Comparison of ENCODE assay signal across 29 cellular contexts in genomic region chr16:24845726-24846547, GRCh38. TPM values are rescaled to one million over a fixed set of nuclear protein-coding genes. Genes with fewer than 3 reads are reported as not detected.
DNase-seq lines count a peak whose midpoint lies in the region; ATAC-seq, FAIRE-seq and TF ChIP-seq lines count a peak whose summit lies in the region.
"Had no signal": no experiment of that assay in that cellular context is flagged by ENCODE, and none has a peak within 500 bp of the region (broad histone marks: within the 10 kb centered on the region; RNA-seq: fewer than 3 reads in every experiment).

A gene with protein sequence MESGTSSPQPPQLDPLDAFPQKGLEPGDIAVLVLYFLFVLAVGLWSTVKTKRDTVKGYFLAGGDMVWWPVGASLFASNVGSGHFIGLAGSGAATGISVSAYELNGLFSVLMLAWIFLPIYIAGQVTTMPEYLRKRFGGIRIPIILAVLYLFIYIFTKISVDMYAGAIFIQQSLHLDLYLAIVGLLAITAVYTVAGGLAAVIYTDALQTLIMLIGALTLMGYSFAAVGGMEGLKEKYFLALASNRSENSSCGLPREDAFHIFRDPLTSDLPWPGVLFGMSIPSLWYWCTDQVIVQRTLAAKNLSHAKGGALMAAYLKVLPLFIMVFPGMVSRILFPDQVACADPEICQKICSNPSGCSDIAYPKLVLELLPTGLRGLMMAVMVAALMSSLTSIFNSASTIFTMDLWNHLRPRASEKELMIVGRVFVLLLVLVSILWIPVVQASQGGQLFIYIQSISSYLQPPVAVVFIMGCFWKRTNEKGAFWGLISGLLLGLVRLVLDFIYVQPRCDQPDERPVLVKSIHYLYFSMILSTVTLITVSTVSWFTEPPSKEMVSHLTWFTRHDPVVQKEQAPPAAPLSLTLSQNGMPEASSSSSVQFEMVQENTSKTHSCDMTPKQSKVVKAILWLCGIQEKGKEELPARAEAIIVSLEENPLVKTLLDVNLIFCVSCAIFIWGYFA (plus strand): TSS chr16:24845963. CDS start chr16:24858644, 12,681 bp downstream.

- H3K27ac ChIP-seq in Peyer's patch (peak within 1 kb of the TSS in 3 of 4 donors; percentile 63 to 89 (median 79)), small intestine (ENCODE audit: low read depth in 1 of 2, low read length in 1 of 2) (peak within 1 kb of the TSS; percentile 71 to 81), suprapubic skin (no peak within 1 kb of the TSS)
- H3K27ac ChIP-seq: adrenal gland; BLaER1 treated with 17β-estradiol and CSF1 and Interleukin-3, amounts not matched to agents 10 nM and 100 nM; foreskin keratinocyte; KMS-11; upper lobe of left lung; VCaP had no signal

- H3K9me3 Mint-ChIP-seq in Calu3 (ENCODE audit: low read depth, unreplicated experiment): no peaks in the 10 kb centered on the region
- H3K9me3 Mint-ChIP-seq: activated T-cell treated with anti-CD3 and anti-CD28 coated beads, Interleukin-2, amount 50 U/mL, for 4 hours; stimulated activated naive CD8-positive, alpha-beta T cell treated with anti-CD3 and anti-CD28 coated beads, Interleukin-15, amount 100 ng/mL, for 72 hours; T-helper 2 cell treated with Interferon-gamma antibody and Interleukin-4, amounts not matched to agents 5 μg/mL and 100 μg/mL, for 36 hours had no signal

- H3K4me1 ChIP-seq in Peyer's patch (peaks cover 0 to 18% (median 0%) of the 10 kb centered on the region in 4 donors), small intestine (ENCODE audit: control insufficient read depth in 2 of 2, insufficient read depth in 1 of 2, low read depth in 1 of 2, low read length in 1 of 2) (peaks cover 2 to 10% of the 10 kb centered on the region in 2 donors), suprapubic skin (no peaks in the 10 kb centered on the region)
- H3K4me1 ChIP-seq: adrenal gland; BLaER1 treated with 17β-estradiol and CSF1 and Interleukin-3, amounts not matched to agents 10 nM and 100 nM; upper lobe of left lung had no signal

- peak within 1 kb of the TSS in 2 of 4 donors; percentile 45 to 48 for H3K4me3 ChIP-seq in Peyer's patch
- H3K4me3 ChIP-seq in small intestine (ENCODE audit: low read depth in 1 of 2, low read length in 2 of 2): peak within 1 kb of the TSS in 1 of 2 donors; percentile 30
- no peak within 1 kb of the TSS for H3K4me3 ChIP-seq in MG63
- no peak within 1 kb of the TSS for H3K4me3 ChIP-seq in suprapubic skin
- H3K4me3 ChIP-seq: adrenal gland; BLaER1 treated with 17β-estradiol and CSF1 and Interleukin-3, amounts not matched to agents 10 nM and 100 nM; lung; upper lobe of left lung had no signal

- TF ChIP-seq POLR2A in Peyer's patch (IDR thresholded peaks at IDR 0.05): peak in 1 of 2 donors; percentile 12
- no peak for TF ChIP-seq POLR2A in suprapubic skin (IDR thresholded peaks at IDR 0.05)

- peaks cover 6% of the 10 kb centered on the region for H3K36me3 Mint-ChIP-seq in Calu3 (ENCODE audit: insufficient read depth, unreplicated experiment)

- H3K36me3 ChIP-seq in Peyer's patch (no peaks in the 10 kb centered on the region), small intestine (ENCODE audit: control insufficient read depth in 2 of 2, insufficient read depth in 2 of 2, low read length in 2 of 2) (no peaks in the 10 kb centered on the region), MG63 (no peaks in the 10 kb centered on the region), suprapubic skin (no peaks in the 10 kb centered on the region)
- H3K36me3 ChIP-seq: adrenal gland; BLaER1 treated with 17β-estradiol and CSF1 and Interleukin-3, amounts not matched to agents 10 nM and 100 nM; upper lobe of left lung had no signal

- FAIRE-seq in small intestine (lab: Jason Lieb, UNC): no peak
- FAIRE-seq: colon had no signal

- intact Hi-C loops in Calu3 (cut with micrococcal nuclease; ENCODE audit: unreplicated experiment): loop anchor here (10.0 kb wide), 1 partner anchor 199 kb away; no protein-coding TSS in a partner anchor
- intact Hi-C loops in left colon (cut with DNase I, micrococcal nuclease): no loop called here

- H3K4me1 Mint-ChIP-seq in Calu3 (ENCODE audit: low read depth, unreplicated experiment): peaks cover 52% of the 10 kb centered on the region

- 16 to 56% (median 39%) methylated on average over 19 to 21 of the region's 21 CpGs for WGBS in small intestine, 3 donors
- 83% methylated on average over 21 of the region's 21 CpGs for WGBS in suprapubic skin

- ATAC-seq in left colon (peak; percentile 80), HG03175 (IDR thresholded peaks at IDR 0.05; ENCODE audit: unreplicated experiment) (no peak), GM18870 (IDR thresholded peaks at IDR 0.05; ENCODE audit: unreplicated experiment) (no peak)
- ATAC-seq: activated T-cell treated with anti-CD3 and anti-CD28 coated beads, Interleukin-2, amount 50 U/mL, for 4 hours; esophagus mucosa; foreskin keratinocyte; stimulated activated naive CD8-positive, alpha-beta T cell treated with anti-CD3 and anti-CD28 coated beads, Interleukin-15, amount 100 ng/mL, for 72 hours had no signal

- no peaks in the 10 kb centered on the region for H3K9me3 ChIP-seq in Peyer's patch
- H3K9me3 ChIP-seq in small intestine (ENCODE audit: control insufficient read depth, low read depth): no peaks in the 10 kb centered on the region
- H3K9me3 ChIP-seq in MG63: no peaks in the 10 kb centered on the region
- H3K9me3 ChIP-seq in suprapubic skin: no peaks in the 10 kb centered on the region
- H3K9me3 ChIP-seq: adrenal gland; BLaER1 treated with 17β-estradiol and CSF1 and Interleukin-3, amounts not matched to agents 10 nM and 100 nM; upper lobe of left lung had no signal

- H3K27ac Mint-ChIP-seq in Calu3 (ENCODE audit: unreplicated experiment): peak within 1 kb of the TSS; percentile 94
- H3K27ac Mint-ChIP-seq: T-helper 2 cell treated with Interferon-gamma antibody and Interleukin-4, amounts not matched to agents 5 μg/mL and 100 μg/mL, for 36 hours had no signal

- no peaks in the 10 kb centered on the region for H3K27me3 Mint-ChIP-seq in Calu3 (ENCODE audit: unreplicated experiment)
- H3K27me3 Mint-ChIP-seq: stimulated activated naive CD8-positive, alpha-beta T cell treated with anti-CD3 and anti-CD28 coated beads, Interleukin-15, amount 100 ng/mL, for 72 hours had no signal

- no peak for TF ChIP-seq CTCF in Calu3 (IDR thresholded peaks at IDR 0.05; ENCODE audit: unreplicated experiment)
- TF ChIP-seq CTCF in Peyer's patch (IDR thresholded peaks at IDR 0.05): peak in 2 of 6 experiments; percentile 4 to 12
- TF ChIP-seq CTCF in suprapubic skin (IDR thresholded peaks at IDR 0.05): no peak

- CTCF ChIA-PET in Calu3 (lab: Charles Lee): no interaction called here

- TF ChIP-seq EP300 in suprapubic skin (IDR thresholded peaks at IDR 0.05): no peak

- no peaks in the 10 kb centered on the region for H3K27me3 ChIP-seq in Peyer's patch
- H3K27me3 ChIP-seq in small intestine (ENCODE audit: control insufficient read depth in 2 of 2, insufficient read depth in 2 of 2, low read length in 2 of 2): no peaks in the 10 kb centered on the region
- no peaks in the 10 kb centered on the region for H3K27me3 ChIP-seq in MG63
- no peaks in the 10 kb centered on the region for H3K27me3 ChIP-seq in suprapubic skin
- H3K27me3 ChIP-seq: adrenal gland; BLaER1 treated with 17β-estradiol and CSF1 and Interleukin-3, amounts not matched to agents 10 nM and 100 nM; foreskin keratinocyte; upper lobe of left lung had no signal

- BruUV-seq in Calu3 (replicated peaks; lab: Mats Ljungman, UMichigan): no TSS peak

- DNase-seq in Calu3 (no peak), Peyer's patch (peak in 2 of 3 donors; percentile 80 to 81), left colon (no peak), small intestine (peak; percentile 88), MG63 (no peak), suprapubic skin (ENCODE audit: low spot score in 2 of 2) (no peak)
- DNase-seq: ACHN; activated CD4-positive, alpha-beta T cell treated with anti-CD3 and anti-CD28 coated beads for 48 hours; activated naive CD4-positive, alpha-beta T cell; activated T-cell treated with anti-CD3 and anti-CD28 coated beads, Interleukin-2, amount 50 U/mL, for 4 hours; COR-L47; DMS79 treated with DMSO at 0.1 percent for 48 hours; foreskin keratinocyte; HCEC 1CT; NCI-H1694; NCI-H524 treated with DMSO at 0.1 percent for 48 hours; stimulated activated naive CD8-positive, alpha-beta T cell treated with anti-CD3 and anti-CD28 coated beads, Interleukin-15, amount 100 ng/mL, for 72 hours; upper lobe of left lung had no signal

- H3K4me3 Mint-ChIP-seq in Calu3 (ENCODE audit: low read depth, unreplicated experiment): peak within 1 kb of the TSS; percentile 23
- H3K4me3 Mint-ChIP-seq: activated T-cell treated with anti-CD3 and anti-CD28 coated beads, Interleukin-2, amount 50 U/mL, for 4 hours; stimulated activated naive CD8-positive, alpha-beta T cell treated with anti-CD3 and anti-CD28 coated beads, Interleukin-15, amount 100 ng/mL, for 72 hours; T-helper 2 cell treated with Interferon-gamma antibody and Interleukin-4, amounts not matched to agents 5 μg/mL and 100 μg/mL, for 36 hours had no signal

RNA-seq across cellular contexts. Expression of the gene that starts here (rescaled TPM):
- total RNA-seq in Calu3 (2022): 0.64 TPM in 1 of 2 replicates, not detected in the other
- 100 to 1,000 TPM in 2 of 4 donors, 10 to 100 TPM in 1, 1 to 10 TPM in 1; 1.7 to 138 (median 88.6) TPM for total RNA-seq in Peyer's patch
- total RNA-seq in left colon: 1 to 10 TPM in 1 of 2 donors, under 1 TPM in 1; 0.31 to 2.8 TPM
- polyA plus RNA-seq in small intestine: 10 to 100 TPM in 2 of 3 donors, 1 to 10 TPM in 1; 4.5 to 32.4 (median 25.1) TPM
- not detected in 2 replicates for total RNA-seq in MG63 (2014; rRNA removed; shearing (Covaris generic); ENCODE audit: low replicate concordance)
- under 1 TPM in 2 of 4 donors, not detected in 2; 0.55 to 0.64 TPM for total RNA-seq in suprapubic skin
- total RNA-seq: esophagus mucosa, foreskin keratinocyte had no signal
- polyA plus RNA-seq: foreskin keratinocyte, neural cell had no signal

Comparison
In these comparisons a context has a peak if more than half of its experiments do, and no peak if none do; other contexts are left out.
1. DNase-seq: peak in Peyer's patch (2 of 3) and small intestine (single experiment); none in Calu3 (single experiment), left colon (0 of 2), MG63 (single experiment) and suprapubic skin (0 of 2).